ENCODE assay signal across 20 cellular contexts in genomic region chr3:114606336-114606735, GRCh38.
A peak's percentile ranks its signal among the peaks of the same experiment; 100 is the strongest.
DNase-seq lines count a peak whose midpoint lies in the region; ATAC-seq and TF ChIP-seq lines count a peak whose summit lies in the region.
"Had no signal": no experiment of that assay in that cellular context is flagged by ENCODE, and none has a peak within 500 bp of the region (broad histone marks: within the 10 kb centered on the region; RNA-seq: fewer than 3 reads in every experiment).

No MANE protein-coding gene starts in this region.

- H3K4me1 ChIP-seq in GM23338 (ENCODE audit: insufficient read depth) (no peaks in the 10 kb centered on the region), psoas muscle (peaks cover 36% of the 10 kb centered on the region)
- H3K4me1 ChIP-seq: Peyer's patch had no signal

- no peak overlapping the region for H3K27ac Mint-ChIP-seq in GM23338

- H3K4me2 ChIP-seq in GM23338, result no peak overlapping the region

- no peaks in the 10 kb centered on the region for H4K20me1 ChIP-seq in GM23338 (replicated peaks; ENCODE audit: insufficient read depth)

- peak overlapping the region; percentile 63; the same call in 1 of the 2 replicates for H2AFZ ChIP-seq in GM23338

- H3K27me3 ChIP-seq in GM23338 (ENCODE audit: insufficient read depth) (no peaks in the 10 kb centered on the region), psoas muscle (ENCODE audit: insufficient read depth in 3 of 3, low read length in 2 of 3) (no peaks in the 10 kb centered on the region)
- H3K27me3 ChIP-seq: Peyer's patch had no signal

- CTCF ChIA-PET in RWPE1 (lab: Yijun Ruan, JAX), result interaction anchor here (0.7 kb wide), 1 partner anchor 726 kb away, joined by 3 read pairs; no protein-coding TSS in a partner anchor

- DNase-seq in GM23338 (ENCODE audit: low spot score) (no peak), NCI-H146 treated with DMSO at 0.1 percent for 48 hours (lab: John Stamatoyannopoulos, UW; ENCODE audit: unreplicated experiment) (peak; percentile 24), left colon (no peak), psoas muscle (no peak), EL (no peak), RWPE1 (ENCODE audit: low spot score) (no peak), cerebellar nuclear complex (lab: John Stamatoyannopoulos, UW) (no peak)
- DNase-seq: ACHN; Calu3; CD4-positive, CD25-positive, alpha-beta regulatory T cell; DND-41; H7; Kasumi-1; NCI-H1105 treated with DMSO at 0.1 percent for 48 hours; NCI-H1930; NCI-H2171; NCI-H446 treated with DMSO at 0.1 percent for 48 hours; NCI-H774; Peyer's patch; SHP77 treated with DMSO at 0.1 percent for 48 hours had no signal

- WGBS in psoas muscle, 3 donors, result 28 to 32% (median 31%) methylated on average over 2 of the region's 2 CpGs

- peaks cover 2% of the 10 kb centered on the region for H3K27me3 Mint-ChIP-seq in GM23338 (ENCODE audit: insufficient read depth, low read depth, poor library complexity)
- H3K27me3 Mint-ChIP-seq: CD4-positive, CD25-positive, alpha-beta regulatory T cell had no signal

- H3K9me3 ChIP-seq in psoas muscle, result no peaks in the 10 kb centered on the region
- H3K9me3 ChIP-seq: Peyer's patch had no signal

- ATAC-seq in GM23338 (no peak), left colon (peak; percentile 36), psoas muscle (peak in 2 of 4 donors; percentile 23 to 54)

- no peaks in the 10 kb centered on the region for H3K4me1 Mint-ChIP-seq in GM23338

- H3K79me2 ChIP-seq in GM23338 (replicated peaks; ENCODE audit: insufficient read depth), result no peaks in the 10 kb centered on the region

- TF ChIP-seq CTCF in GM23338 (conservative IDR thresholded peaks at IDR 0.05; ENCODE audit: low read depth in 2 of 2), result no peak
- TF ChIP-seq CTCF in psoas muscle (IDR thresholded peaks at IDR 0.05), result no peak
- TF ChIP-seq CTCF in RWPE1 (conservative IDR thresholded peaks at IDR 0.05; ENCODE audit: low read depth), result no peak

- H3K27ac ChIP-seq in GM23338 (ENCODE audit: low read depth), result no peak overlapping the region
- peak overlapping the region; percentile 33 for H3K27ac ChIP-seq in psoas muscle
- no peak overlapping the region for H3K27ac ChIP-seq in RWPE1
- H3K27ac ChIP-seq: Peyer's patch had no signal

- POLR2A ChIA-PET in RWPE1 (lab: Yijun Ruan, JAX; ENCODE audit: low non-redundant PET), result no interaction called here

- H3F3A ChIP-seq in GM23338 (replicated peaks; ENCODE audit: low read depth), result no peaks in the 10 kb centered on the region

- H3K36me3 Mint-ChIP-seq in GM23338 (ENCODE audit: low read depth), result no peaks in the 10 kb centered on the region

- intact Hi-C loops in left colon (cut with DNase I, micrococcal nuclease), result no loop called here
- intact Hi-C loops in psoas muscle (cut with DNase I), result no loop called here

- H3K36me3 ChIP-seq in GM23338 (ENCODE audit: insufficient read depth) (no peaks in the 10 kb centered on the region), psoas muscle (ENCODE audit: insufficient read depth in 1 of 2, low read depth in 1 of 2) (no peaks in the 10 kb centered on the region)
- H3K36me3 ChIP-seq: Peyer's patch had no signal

- H3K4me3 ChIP-seq in GM23338 (no peak overlapping the region), psoas muscle (no peak overlapping the region)
- H3K4me3 ChIP-seq: Peyer's patch had no signal

- peaks cover 3% of the 10 kb centered on the region for H3K9me2 ChIP-seq in GM23338 (ENCODE audit: insufficient read depth)

- H3K9me3 Mint-ChIP-seq in GM23338, result no peaks in the 10 kb centered on the region
- H3K9me3 Mint-ChIP-seq: CD4-positive, CD25-positive, alpha-beta regulatory T cell had no signal

- H3K4me3 Mint-ChIP-seq in GM23338, result no peak overlapping the region
- H3K4me3 Mint-ChIP-seq: CD4-positive, CD25-positive, alpha-beta regulatory T cell had no signal

TF ChIP-seq in GM23338, 12 proteins besides CTCF, POLR2A, EP300 and RAD21 (continues in another document):
- TF ChIP-seq, protein P1, sequence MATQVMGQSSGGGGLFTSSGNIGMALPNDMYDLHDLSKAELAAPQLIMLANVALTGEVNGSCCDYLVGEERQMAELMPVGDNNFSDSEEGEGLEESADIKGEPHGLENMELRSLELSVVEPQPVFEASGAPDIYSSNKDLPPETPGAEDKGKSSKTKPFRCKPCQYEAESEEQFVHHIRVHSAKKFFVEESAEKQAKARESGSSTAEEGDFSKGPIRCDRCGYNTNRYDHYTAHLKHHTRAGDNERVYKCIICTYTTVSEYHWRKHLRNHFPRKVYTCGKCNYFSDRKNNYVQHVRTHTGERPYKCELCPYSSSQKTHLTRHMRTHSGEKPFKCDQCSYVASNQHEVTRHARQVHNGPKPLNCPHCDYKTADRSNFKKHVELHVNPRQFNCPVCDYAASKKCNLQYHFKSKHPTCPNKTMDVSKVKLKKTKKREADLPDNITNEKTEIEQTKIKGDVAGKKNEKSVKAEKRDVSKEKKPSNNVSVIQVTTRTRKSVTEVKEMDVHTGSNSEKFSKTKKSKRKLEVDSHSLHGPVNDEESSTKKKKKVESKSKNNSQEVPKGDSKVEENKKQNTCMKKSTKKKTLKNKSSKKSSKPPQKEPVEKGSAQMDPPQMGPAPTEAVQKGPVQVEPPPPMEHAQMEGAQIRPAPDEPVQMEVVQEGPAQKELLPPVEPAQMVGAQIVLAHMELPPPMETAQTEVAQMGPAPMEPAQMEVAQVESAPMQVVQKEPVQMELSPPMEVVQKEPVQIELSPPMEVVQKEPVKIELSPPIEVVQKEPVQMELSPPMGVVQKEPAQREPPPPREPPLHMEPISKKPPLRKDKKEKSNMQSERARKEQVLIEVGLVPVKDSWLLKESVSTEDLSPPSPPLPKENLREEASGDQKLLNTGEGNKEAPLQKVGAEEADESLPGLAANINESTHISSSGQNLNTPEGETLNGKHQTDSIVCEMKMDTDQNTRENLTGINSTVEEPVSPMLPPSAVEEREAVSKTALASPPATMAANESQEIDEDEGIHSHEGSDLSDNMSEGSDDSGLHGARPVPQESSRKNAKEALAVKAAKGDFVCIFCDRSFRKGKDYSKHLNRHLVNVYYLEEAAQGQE (IDR thresholded peaks at IDR 0.05; ENCODE audit: unreplicated experiment), result no peak
- no peak for TF ChIP-seq JUNB (IDR thresholded peaks at IDR 0.05; ENCODE audit: unreplicated experiment)
- TF ChIP-seq CREB1 (CRISPR knock-in tag; IDR thresholded peaks at IDR 0.05; ENCODE audit: low read depth), result no peak
- no peak for TF ChIP-seq ZNF331 (CRISPR knock-in tag; IDR thresholded peaks at IDR 0.05; ENCODE audit: low read depth)
- TF ChIP-seq ZNF114 (CRISPR knock-in tag; IDR thresholded peaks at IDR 0.05), result no peak
- TF ChIP-seq EZH2phosphoT487 (IDR thresholded peaks at IDR 0.05; ENCODE audit: unreplicated experiment), result no peak
- no peak for TF ChIP-seq NANOG (IDR thresholded peaks at IDR 0.05; ENCODE audit: borderline replicate concordance)
- TF ChIP-seq EZH2 (IDR thresholded peaks at IDR 0.05; ENCODE audit: low read depth, unreplicated experiment), result no peak
